In genomic region chr20:59055302-59055701, GRCh38 we compare ENCODE assay signal across 11 cellular contexts. TPM values are rescaled to one million over a fixed set of nuclear protein-coding genes. Genes with fewer than 3 reads are reported as not detected.
DNase-seq lines count a peak whose midpoint lies in the region; ATAC-seq and TF ChIP-seq lines count a peak whose summit lies in the region.
"Had no signal": no experiment of that assay in that cellular context is flagged by ENCODE, and none has a peak within 500 bp of the region (broad histone marks: within the 10 kb centered on the region; RNA-seq: fewer than 3 reads in every experiment).

No MANE protein-coding gene starts in this region.

- H3K27me3 ChIP-seq in cardiac muscle cell: peaks cover 7% of the 10 kb centered on the region
- no peaks in the 10 kb centered on the region for H3K27me3 ChIP-seq in upper lobe of right lung

- H3K9me3 ChIP-seq in cardiac muscle cell (ENCODE audit: low read depth) (no peaks in the 10 kb centered on the region), upper lobe of right lung (no peaks in the 10 kb centered on the region)

- TF ChIP-seq CTCF in cardiac muscle cell (IDR thresholded peaks at IDR 0.05; ENCODE audit: low read depth, low read length) (peak; percentile 43), fibroblast of mammary gland (conservative IDR thresholded peaks at IDR 0.05; ENCODE audit: control insufficient read depth, insufficient read depth, low read depth, low read length) (peak; percentile 43), upper lobe of right lung (IDR thresholded peaks at IDR 0.05) (peak; percentile 49)

- H3K36me3 ChIP-seq in cardiac muscle cell (no peaks in the 10 kb centered on the region), upper lobe of right lung (no peaks in the 10 kb centered on the region)

- DNase-seq in cardiac muscle cell (ENCODE audit: low read depth in 1 of 2, low spot score in 1 of 2): peak in 1 of 2 donors; percentile 34
- DNase-seq in Right ventricle myocardium superior: no peak
- DNase-seq in RKO (ENCODE audit: low spot score): peak; percentile 50
- DNase-seq in fibroblast of mammary gland (ENCODE audit: low read depth): peak; percentile 40
- DNase-seq in upper lobe of right lung: no peak
- DNase-seq in T-helper 1 cell: no peak
- no peak for DNase-seq in NCI-H2029 (lab: John Stamatoyannopoulos, UW)
- DNase-seq: activated naive CD8-positive, alpha-beta T cell treated with anti-CD3 and anti-CD28 coated beads, Interleukin-2, amount 50 U/mL, for 24 hours; kidney glomerular epithelial cell; stimulated activated CD4-positive, alpha-beta T cell treated with anti-CD3 and anti-CD28 coated beads, Interleukin-4, amount 100 ng/mL, for 1 hour had no signal

- H3K4me1 ChIP-seq in cardiac muscle cell (ENCODE audit: low read depth) (no peaks in the 10 kb centered on the region), upper lobe of right lung (no peaks in the 10 kb centered on the region)

- ATAC-seq in Right ventricle myocardium superior (ENCODE audit: poor library complexity) (no peak), upper lobe of right lung (peak; percentile 43), GM18907 (IDR thresholded peaks at IDR 0.05; ENCODE audit: unreplicated experiment) (no peak)
- ATAC-seq: activated naive CD8-positive, alpha-beta T cell treated with anti-CD3 and anti-CD28 coated beads, Interleukin-2, amount 50 U/mL, for 24 hours had no signal

- no peak overlapping the region for H3K4me3 ChIP-seq in cardiac muscle cell
- H3K4me3 ChIP-seq in fibroblast of mammary gland (ENCODE audit: control insufficient read depth, low read depth, low read length): no peak overlapping the region
- H3K4me3 ChIP-seq in upper lobe of right lung: no peak overlapping the region

- H3K27ac ChIP-seq in cardiac muscle cell (no peak overlapping the region), upper lobe of right lung (no peak overlapping the region)

- intact Hi-C loops in Right ventricle myocardium superior (cut with DNase I) (no loop called here), upper lobe of right lung (cut with DNase I) (no loop called here)

RNA-seq across cellular contexts. Expression of gene PRELID3B, which starts 12.7 kb away (rescaled TPM):
- 37.6 and 40.9 TPM in 2 replicates for total RNA-seq in cardiac muscle cell
- 30.0 and 39.5 TPM in 2 replicates for polyA plus RNA-seq in cardiac muscle cell
- 37.6 TPM for total RNA-seq in Right ventricle myocardium superior
- 47.2 TPM for total RNA-seq in upper lobe of right lung

RNA-seq across cellular contexts. Expression of gene ATP5F1E, which starts 23.2 kb away (rescaled TPM):
- total RNA-seq in cardiac muscle cell (17.9 and 34.9 TPM in 2 replicates), Right ventricle myocardium superior (143 TPM), upper lobe of right lung (59.7 TPM)
- 211 and 281 TPM in 2 replicates for polyA plus RNA-seq in cardiac muscle cell

RNA-seq across cellular contexts. Expression of gene TUBB1, which starts 36.1 kb away (rescaled TPM):
- 0.03 TPM in 1 of 2 replicates, not detected in the other for total RNA-seq in cardiac muscle cell
- 0.06 TPM in 1 of 2 replicates, not detected in the other for polyA plus RNA-seq in cardiac muscle cell
- total RNA-seq in Right ventricle myocardium superior: 0.22 TPM
- total RNA-seq in upper lobe of right lung: 3.0 TPM

RNA-seq across cellular contexts. Expression of gene CTSZ, which starts 48.2 kb away (rescaled TPM):
- total RNA-seq in cardiac muscle cell (60.6 and 71.3 TPM in 2 replicates), Right ventricle myocardium superior (133 TPM), upper lobe of right lung (355 TPM)
- 3.7 and 6.6 TPM in 2 replicates for polyA plus RNA-seq in cardiac muscle cell

Comparison
In these comparisons a context has a peak if more than half of its experiments do, and no peak if none do; other contexts are left out.
1. DNase-seq: peak in RKO (single experiment) and fibroblast of mammary gland (single experiment); none in Right ventricle myocardium superior (single experiment), upper lobe of right lung (single experiment), T-helper 1 cell (0 of 5) and NCI-H2029 (single experiment).
2. Peak in every context shown above with its lines, with median percentiles within 50 percentile points of each other: CTCF ChIP-seq.